ENCODE assay signal across 26 cellular contexts in the genomic region with DNA sequence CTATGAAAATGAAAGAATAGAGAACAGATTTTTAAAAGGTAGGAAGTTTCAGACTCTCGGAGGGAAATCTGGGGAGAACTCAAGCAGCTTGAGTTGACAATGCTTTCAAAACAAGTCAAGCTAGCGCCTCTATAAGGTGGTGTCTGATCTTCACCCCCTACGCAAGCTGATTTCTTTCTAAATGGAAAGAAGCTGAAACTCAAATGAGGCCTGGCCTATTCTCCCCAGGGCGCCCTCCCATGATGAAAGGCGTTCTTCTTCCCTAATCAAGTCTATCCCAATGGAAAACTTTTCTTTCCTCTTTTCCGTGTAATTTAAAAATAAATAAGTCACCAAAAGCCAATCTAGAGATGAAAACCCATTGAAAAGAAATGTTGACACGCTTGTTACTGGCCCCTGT. TPM values are rescaled to one million over a fixed set of nuclear protein-coding genes. Genes with fewer than 3 reads are reported as not detected.
"Had no signal": no experiment of that assay in that cellular context is flagged by ENCODE, and none has a peak within 500 bp of the region (broad histone marks: within the 10 kb centered on the region; RNA-seq: fewer than 3 reads in every experiment).

No MANE protein-coding gene starts in this region.

- H3K27ac ChIP-seq: brain microvascular endothelial cell, cardiac muscle cell, KMS-11, VCaP had no signal

- H3K4me3 Mint-ChIP-seq: activated CD4-positive, alpha-beta T cell treated with anti-CD3 and anti-CD28 coated beads for 36 hours; activated CD8-positive, alpha-beta T cell treated with anti-CD3 and anti-CD28 coated beads for 36 hours; activated naive CD4-positive, alpha-beta T cell treated with anti-CD3 and anti-CD28 coated beads, Interleukin-2, amount 10 ng/mL, durations not matched to agents 7 days and 5 days; activated naive CD8-positive, alpha-beta T cell treated with anti-CD3 and anti-CD28 coated beads for 36 hours; activated T-cell treated with anti-CD3 and anti-CD28 coated beads, Interleukin-2, amount 50 U/mL, for 72 hours had no signal

- H3K9me2 ChIP-seq: SK-N-SH had no signal

- ATAC-seq: activated CD4-positive, alpha-beta T cell treated with anti-CD3 and anti-CD28 coated beads for 36 hours; activated CD8-positive, alpha-beta T cell treated with anti-CD3 and anti-CD28 coated beads for 36 hours; activated T-cell treated with anti-CD3 and anti-CD28 coated beads, Interleukin-2, amount 50 U/mL, for 72 hours; Right ventricle myocardium inferior had no signal

- H3K9me3 Mint-ChIP-seq: activated CD8-positive, alpha-beta T cell treated with anti-CD3 and anti-CD28 coated beads for 36 hours; activated naive CD4-positive, alpha-beta T cell treated with anti-CD3 and anti-CD28 coated beads, Interleukin-2, amount 10 ng/mL, durations not matched to agents 7 days and 5 days; activated naive CD8-positive, alpha-beta T cell treated with anti-CD3 and anti-CD28 coated beads for 36 hours; activated T-cell treated with anti-CD3 and anti-CD28 coated beads, Interleukin-2, amount 50 U/mL, for 72 hours; activated T-helper 2 cell treated with anti-CD3 and anti-CD28 coated beads, Interferon-gamma antibody, Interleukin-2, Interleukin-4, amounts not matched to agents 10 μg/mL and 5 μg/mL and 100 μg/mL, durations not matched to agents 14 hours and 24 hours and 36 hours had no signal

- H3K27ac Mint-ChIP-seq: activated CD4-positive, alpha-beta T cell treated with anti-CD3 and anti-CD28 coated beads for 36 hours; activated CD8-positive, alpha-beta T cell treated with anti-CD3 and anti-CD28 coated beads for 36 hours; activated naive CD4-positive, alpha-beta T cell treated with anti-CD3 and anti-CD28 coated beads, Interleukin-2, amount 10 ng/mL, durations not matched to agents 7 days and 5 days; activated naive CD8-positive, alpha-beta T cell treated with anti-CD3 and anti-CD28 coated beads for 36 hours; activated T-cell treated with anti-CD3 and anti-CD28 coated beads, Interleukin-2, amount 50 U/mL, for 72 hours; activated T-helper 2 cell treated with anti-CD3 and anti-CD28 coated beads, Interferon-gamma antibody, Interleukin-2, Interleukin-4, amounts not matched to agents 10 μg/mL and 5 μg/mL and 100 μg/mL, durations not matched to agents 14 hours and 24 hours and 36 hours had no signal

- H3K36me3 Mint-ChIP-seq: activated naive CD4-positive, alpha-beta T cell treated with anti-CD3 and anti-CD28 coated beads, Interleukin-2, amount 10 ng/mL, durations not matched to agents 7 days and 5 days; activated naive CD8-positive, alpha-beta T cell treated with anti-CD3 and anti-CD28 coated beads for 36 hours had no signal

- H3K4me3 ChIP-seq: cardiac muscle cell, MG63 had no signal

- H3K4me2 ChIP-seq: KMS-11, SK-N-SH had no signal

- H3K27me3 ChIP-seq: brain microvascular endothelial cell had no signal

- H3K4me1 Mint-ChIP-seq: activated CD4-positive, alpha-beta T cell treated with anti-CD3 and anti-CD28 coated beads for 36 hours; activated naive CD4-positive, alpha-beta T cell treated with anti-CD3 and anti-CD28 coated beads, Interleukin-2, amount 10 ng/mL, durations not matched to agents 7 days and 5 days; activated naive CD8-positive, alpha-beta T cell treated with anti-CD3 and anti-CD28 coated beads for 36 hours had no signal

- DNase-seq: activated CD4-positive, alpha-beta T cell treated with anti-CD3 and anti-CD28 coated beads for 36 hours; activated CD8-positive, alpha-beta memory T cell treated with anti-CD3 and anti-CD28 coated beads, Interleukin-2, amount 50 U/mL, for 4 hours; activated CD8-positive, alpha-beta T cell treated with anti-CD3 and anti-CD28 coated beads for 36 hours; activated gamma-delta T cell treated with Interleukin-2 at 50 U/mL for 16 hours; activated naive CD4-positive, alpha-beta T cell treated with anti-CD3 and anti-CD28 coated beads, Interleukin-2, amount 10 ng/mL, durations not matched to agents 7 days and 5 days; activated naive CD8-positive, alpha-beta T cell treated with anti-CD3 and anti-CD28 coated beads for 36 hours; activated T-cell treated with anti-CD3 and anti-CD28 coated beads, Interleukin-2, amount 50 U/mL, for 72 hours; brain microvascular endothelial cell; MG63; NCI-H1105; NCI-H1436 treated with DMSO at 0.1 percent for 48 hours; NCI-H187; NCI-H226; NCI-H510A; NCI-H526 treated with DMSO at 0.1 percent for 48 hours; NCI-H82; RPMI8226; SK-N-SH; T-helper 1 cell had no signal

- H3K36me3 ChIP-seq: brain microvascular endothelial cell, cardiac muscle cell, MG63 had no signal

- H3K9me3 ChIP-seq: MG63, SK-N-SH had no signal

- H3K9ac ChIP-seq: KMS-11, SK-N-SH had no signal

RNA-seq across cellular contexts. Expression of a gene that starts 20.6 kb away (rescaled TPM):
- total RNA-seq: activated CD4-positive, alpha-beta T cell treated with anti-CD3 and anti-CD28 coated beads for 36 hours; activated CD8-positive, alpha-beta T cell treated with anti-CD3 and anti-CD28 coated beads for 36 hours; activated naive CD8-positive, alpha-beta T cell treated with anti-CD3 and anti-CD28 coated beads for 36 hours; activated T-cell treated with anti-CD3 and anti-CD28 coated beads, Interleukin-2, amount 50 U/mL, for 72 hours; activated T-helper 2 cell treated with anti-CD3 and anti-CD28 coated beads, Interferon-gamma antibody, Interleukin-2, Interleukin-4, amounts not matched to agents 10 μg/mL and 5 μg/mL and 100 μg/mL, durations not matched to agents 14 hours and 24 hours and 36 hours; cardiac muscle cell; OCI-LY7; Right ventricle myocardium inferior; T-helper 2 cell treated with Interferon-gamma antibody and Interleukin-4, amounts not matched to agents 100 ng/mL and 5 ng/mL, for 36 hours had no signal
- polyA plus RNA-seq: cardiac muscle cell had no signal
